8 cellular contexts compared by ENCODE assay signal in the genomic region with DNA sequence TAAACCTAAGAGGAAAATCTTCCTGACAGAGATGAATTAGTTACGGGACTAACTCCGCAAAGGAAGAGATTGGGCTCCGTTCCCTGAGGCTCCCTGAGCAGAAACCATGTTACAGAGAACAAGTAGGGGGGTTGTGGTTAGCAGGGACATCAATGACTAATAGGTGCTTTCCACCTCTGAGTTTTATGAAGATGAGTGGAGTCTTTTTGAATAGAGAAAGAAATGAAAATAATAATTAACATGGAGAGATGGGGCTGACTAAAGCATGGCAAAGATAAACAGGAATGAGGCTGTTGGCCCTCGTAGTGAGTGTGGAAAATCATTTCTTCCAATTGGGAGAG. TPM values are rescaled to one million over a fixed set of nuclear protein-coding genes. Genes with fewer than 3 reads are reported as not detected.
A peak's percentile ranks its signal among the peaks of the same experiment; 100 is the strongest.
DNase-seq lines count a peak whose midpoint lies in the region; ATAC-seq and TF ChIP-seq lines count a peak whose summit lies in the region.

No MANE protein-coding gene starts in this region.

- no peaks in the 10 kb centered on the region for H3K27me3 ChIP-seq in CD4-positive, alpha-beta memory T cell (ENCODE audit: insufficient read depth, low read length)

- no peaks in the 10 kb centered on the region for H3K36me3 Mint-ChIP-seq in CD4-positive, alpha-beta memory T cell

- ATAC-seq in GM19372 (IDR thresholded peaks at IDR 0.05; ENCODE audit: low read depth, unreplicated experiment) = peak; percentile 86
- peak; percentile 87 for ATAC-seq in HG03354 (IDR thresholded peaks at IDR 0.05; ENCODE audit: poor library complexity, severe bottlenecking, unreplicated experiment)
- ATAC-seq in omental fat pad (ENCODE audit: low FRiP score) = peak; percentile 89

- peaks cover 17 to 31% (median 21%) of the 10 kb centered on the region in 4 donors for H3K4me1 Mint-ChIP-seq in CD4-positive, alpha-beta memory T cell

- no peaks in the 10 kb centered on the region for H3K36me3 ChIP-seq in CD4-positive, alpha-beta memory T cell (ENCODE audit: insufficient read depth, low read length)

- no peak overlapping the region for H3K4me3 ChIP-seq in CD4-positive, alpha-beta memory T cell (ENCODE audit: low read length in 2 of 2)

- no peak overlapping the region for H3K27ac ChIP-seq in CD4-positive, alpha-beta memory T cell (ENCODE audit: low read depth, low read length)

- CTCF ChIA-PET in CD4-positive, alpha-beta memory T cell (lab: Charles Lee; ENCODE audit: partially characterized antibody) = interaction anchor here (1.1 to 2.2 kb wide), 4 partner anchors 75 to 261 kb away, joined by 3 to 6 read pairs (median 4); a partner anchor contains a TSS

- no peaks in the 10 kb centered on the region for H3K27me3 Mint-ChIP-seq in CD4-positive, alpha-beta memory T cell

- no peaks in the 10 kb centered on the region for H3K9me3 Mint-ChIP-seq in CD4-positive, alpha-beta memory T cell

- intact Hi-C loops in CD4-positive, alpha-beta memory T cell (cut with micrococcal nuclease) = loop anchor here (5.0 kb wide), 1 partner anchor 76 kb away; no protein-coding TSS in a partner anchor

- no peaks in the 10 kb centered on the region for H3K9me3 ChIP-seq in CD4-positive, alpha-beta memory T cell (ENCODE audit: control insufficient read depth in 1 of 2, low read length in 2 of 2)

- DNase-seq in CD4-positive, alpha-beta memory T cell = peak in 4 of 5 donors; percentile 8 to 64 (median 20)
- peak; percentile 72 for DNase-seq in activated effector memory CD4-positive, alpha-beta T cell treated with anti-CD3 and anti-CD28 coated beads, Interleukin-2, amount 50 U/mL, for 16 hours
- no peak for DNase-seq in omental fat pad (ENCODE audit: low spot score)
- DNase-seq in NCI-H1092 (lab: John Stamatoyannopoulos, UW) = no peak
- no peak for DNase-seq in NCI-H1930 (lab: John Stamatoyannopoulos, UW)
- DNase-seq in NCI-H1092 treated with DMSO at 0.1 percent for 48 hours (lab: John Stamatoyannopoulos, UW) = no peak

- TF ChIP-seq CTCF in omental fat pad (IDR thresholded peaks at IDR 0.05) = no peak

- H3K27ac Mint-ChIP-seq in CD4-positive, alpha-beta memory T cell = peak overlapping the region in 5 of 7 donors; percentile 1 to 73 (median 14)

- peaks cover 27% of the 10 kb centered on the region for H3K4me1 ChIP-seq in CD4-positive, alpha-beta memory T cell (ENCODE audit: insufficient read depth, low read length)

- H3K4me3 Mint-ChIP-seq in CD4-positive, alpha-beta memory T cell = peak overlapping the region in 6 of 8 donors; percentile 12 to 40 (median 28)

- POLR2A ChIA-PET in CD4-positive, alpha-beta memory T cell (lab: Charles Lee; ENCODE audit: partially characterized antibody) = interaction anchor here (1.3 to 1.9 kb wide), 3 partner anchors 15 to 47 kb away, joined by 4 to 7 read pairs (median 6); a partner anchor contains a TSS

RNA-seq across cellular contexts. Expression of a gene that starts 47.5 kb away (rescaled TPM):
- 100 to 1,000 TPM; 127 to 138 TPM for total RNA-seq in CD4-positive, alpha-beta memory T cell
- polyA plus RNA-seq in CD4-positive, alpha-beta memory T cell = 10 to 100 TPM; 15.3 to 26.3 TPM
- 100 to 1,000 TPM; 302 to 622 (median 395) TPM for total RNA-seq in omental fat pad

Comparison
In these comparisons a context has a peak if more than half of its experiments do, and no peak if none do; other contexts are left out.
1. DNase-seq: peak in CD4-positive, alpha-beta memory T cell (4 of 5) and activated effector memory CD4-positive, alpha-beta T cell treated with anti-CD3 and anti-CD28 coated beads, Interleukin-2, amount 50 U/mL, for 16 hours (single experiment); none in omental fat pad (single experiment), NCI-H1092 (single experiment), NCI-H1930 (0 of 2) and NCI-H1092 treated with DMSO at 0.1 percent for 48 hours (single experiment).
2. Peak in every context shown above with its lines, with median percentiles within 50 percentile points of each other: ATAC-seq.